In the genomic region with DNA sequence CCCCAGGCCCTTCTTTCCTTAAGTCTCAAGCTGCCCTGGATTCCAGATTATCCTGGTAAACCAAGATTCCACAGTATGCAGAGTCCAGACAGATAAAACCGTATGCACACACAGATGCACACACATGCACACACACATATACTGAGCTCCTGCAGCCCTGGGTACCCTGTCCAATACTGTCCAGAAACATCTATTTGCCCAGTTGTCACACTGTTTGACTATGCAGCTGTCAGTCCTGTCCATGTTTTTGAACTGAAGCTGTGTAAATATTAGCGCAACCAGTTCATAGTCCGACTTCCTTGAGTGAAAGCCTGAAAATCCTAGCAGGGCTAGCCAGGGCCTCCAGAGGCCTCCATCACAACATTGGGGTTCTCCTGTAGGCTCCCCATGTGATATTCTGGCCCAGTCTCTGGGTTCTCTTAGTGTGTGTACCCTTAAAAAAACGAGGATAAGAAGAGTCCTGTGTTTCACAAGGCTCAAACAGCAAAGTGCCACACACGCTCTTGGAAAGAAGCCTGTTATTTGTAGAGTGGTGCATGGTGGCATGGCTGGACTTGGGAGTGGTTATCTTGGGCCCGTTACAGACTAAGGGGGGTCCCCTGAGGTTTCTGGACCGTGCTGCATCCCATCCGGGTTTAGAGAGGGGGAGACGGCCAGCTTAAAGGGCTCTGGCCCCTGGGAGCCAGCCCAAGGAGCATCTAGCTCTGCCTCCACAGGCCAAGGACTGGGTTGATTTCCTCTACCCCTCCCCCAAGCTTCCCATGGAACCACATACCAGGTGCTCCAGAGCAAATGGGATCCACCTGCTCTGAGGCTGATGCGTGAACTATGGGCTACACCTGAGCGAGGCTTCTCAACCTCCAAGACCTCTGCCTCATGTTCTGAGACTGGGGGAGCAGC, we compare ENCODE assay signal across 1 cellular context.
TF ChIP-seq lines count a peak whose summit lies in the region.

No MANE protein-coding gene starts in this region.

TF ChIP-seq in HCT116, 20 proteins besides CTCF, POLR2A, EP300 and RAD21:
- TF ChIP-seq CBX3 (IDR thresholded peaks at IDR 0.05; ENCODE audit: low read depth) (no peak), YY1 (IDR thresholded peaks at IDR 0.05; ENCODE audit: extremely low read depth, insufficient replicate concordance, low read depth, low read length) (no peak)
- TF ChIP-seq, protein P1, sequence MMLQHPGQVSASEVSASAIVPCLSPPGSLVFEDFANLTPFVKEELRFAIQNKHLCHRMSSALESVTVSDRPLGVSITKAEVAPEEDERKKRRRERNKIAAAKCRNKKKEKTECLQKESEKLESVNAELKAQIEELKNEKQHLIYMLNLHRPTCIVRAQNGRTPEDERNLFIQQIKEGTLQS (IDR thresholded peaks at IDR 0.05): no peak
TF ChIP-seq in HCT116: peak in this region for 0.
